In the genomic region with DNA sequence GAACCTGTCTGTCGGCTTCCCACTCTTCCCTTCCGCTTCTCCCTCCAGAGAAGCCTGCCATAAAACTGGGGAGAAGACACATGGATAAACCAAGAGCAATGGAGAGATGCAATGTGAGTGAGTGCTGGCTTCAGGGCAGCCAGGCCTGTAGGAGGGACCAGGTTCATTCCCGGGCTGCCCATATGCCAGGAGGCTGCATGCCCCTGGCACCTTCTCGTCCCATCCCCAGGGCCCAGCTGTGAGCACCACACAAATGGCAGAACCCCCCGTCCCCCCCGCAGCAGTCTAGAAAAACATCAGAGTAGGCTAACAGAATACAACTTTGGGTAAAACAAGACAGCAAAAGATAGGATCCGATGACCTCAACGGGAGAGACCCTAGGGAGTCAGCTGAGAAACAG, we compare ENCODE assay signal across 26 cellular contexts.
DNase-seq lines count a peak whose midpoint lies in the region; ATAC-seq, FAIRE-seq and TF ChIP-seq lines count a peak whose summit lies in the region.
"Had no signal": no experiment of that assay in that cellular context is flagged by ENCODE, and none has a peak within 500 bp of the region (broad histone marks: within the 10 kb centered on the region; RNA-seq: fewer than 3 reads in every experiment).

No MANE protein-coding gene starts in this region.

- H2BK120ac ChIP-seq in H1 (replicated peaks; ENCODE audit: low read depth, low read length) (no peak overlapping the region), neuronal stem cell (ENCODE audit: low read depth, low read length) (no peak overlapping the region)

- H3K4me1 ChIP-seq in H1 (replicated peaks in 1 of 4; ENCODE audit: control insufficient read depth in 3 of 4, insufficient read depth in 4 of 4, low read length in 3 of 4) = no peaks in the 10 kb centered on the region
- H3K4me1 ChIP-seq in neuronal stem cell (ENCODE audit: control insufficient read depth in 2 of 2, insufficient read depth in 1 of 2, low read depth in 1 of 2, low read length in 2 of 2) = peaks cover 0 to 10% of the 10 kb centered on the region in 2 donors
- no peaks in the 10 kb centered on the region for H3K4me1 ChIP-seq in vagina
- H3K4me1 ChIP-seq in esophagus squamous epithelium = no peaks in the 10 kb centered on the region
- H3K4me1 ChIP-seq: BLaER1 treated with 17β-estradiol and CSF1 and Interleukin-3, amounts not matched to agents 10 nM and 100 nM; Caco-2 had no signal

- H3K79me1 ChIP-seq in H1 (ENCODE audit: low read depth, low read length) (no peaks in the 10 kb centered on the region), neuronal stem cell (ENCODE audit: low read depth, low read length) (no peaks in the 10 kb centered on the region)

- H3K4me2 ChIP-seq in H1 (ENCODE audit: insufficient read depth in 1 of 2, low read depth in 2 of 2, low read length in 2 of 2) (no peak overlapping the region), neuronal stem cell (ENCODE audit: insufficient read depth, low read length, poor library complexity, severe bottlenecking) (no peak overlapping the region)
- H3K4me2 ChIP-seq: BLaER1 treated with 17β-estradiol and CSF1 and Interleukin-3, amounts not matched to agents 10 nM and 100 nM had no signal

- H2BK5ac ChIP-seq in H1 (ENCODE audit: low read depth, low read length) (no peak overlapping the region), neuronal stem cell (ENCODE audit: low read length) (no peak overlapping the region)

- no peaks in the 10 kb centered on the region for H3K9me3 Mint-ChIP-seq in endothelial cell (ENCODE audit: unreplicated experiment)
- H3K9me3 Mint-ChIP-seq: CD4-positive, alpha-beta T cell; CD8-positive, alpha-beta T cell had no signal

- H3K4ac ChIP-seq in H1 (replicated peaks; ENCODE audit: insufficient read length, low read depth, low read length) (no peak overlapping the region), neuronal stem cell (ENCODE audit: low read length) (no peak overlapping the region)

- peak overlapping the region; percentile 26 for H3K27ac Mint-ChIP-seq in endothelial cell (ENCODE audit: unreplicated experiment)
- H3K27ac Mint-ChIP-seq: B cell; CD4-positive, alpha-beta T cell; CD8-positive, alpha-beta T cell had no signal

- H3K9me3 ChIP-seq in H1 (ENCODE audit: insufficient read depth in 2 of 2, low read depth in 1 of 2, low read length in 1 of 2) (peaks cover 0 to 2% of the 10 kb centered on the region in 2 experiments; a peak in 1 of 4 replicates), neuronal stem cell (replicated peaks in 1 of 2; ENCODE audit: control insufficient read depth in 2 of 2, insufficient read depth in 1 of 2, low read depth in 1 of 2, low read length in 2 of 2) (peaks cover 0 to 4% of the 10 kb centered on the region in 2 donors), vagina (no peaks in the 10 kb centered on the region), esophagus squamous epithelium (no peaks in the 10 kb centered on the region)
- H3K9me3 ChIP-seq: Caco-2 had no signal

- peaks cover 3% of the 10 kb centered on the region for H3K36me3 Mint-ChIP-seq in endothelial cell (ENCODE audit: low read depth, unreplicated experiment)
- H3K36me3 Mint-ChIP-seq: CD8-positive, alpha-beta T cell had no signal

- peaks cover 4% of the 10 kb centered on the region for H3K27me3 Mint-ChIP-seq in endothelial cell (ENCODE audit: unreplicated experiment)
- H3K27me3 Mint-ChIP-seq: CD4-positive, alpha-beta T cell had no signal

- H2AFZ ChIP-seq in H1 (ENCODE audit: low read length) (no peak overlapping the region), neuronal stem cell (ENCODE audit: low read length) (no peak overlapping the region)

- H3K9ac ChIP-seq in H1 (replicated peaks in 1 of 4; ENCODE audit: extremely low read depth in 1 of 4, low read depth in 3 of 4, low read length in 3 of 4) = no peak overlapping the region
- H3K9ac ChIP-seq in neuronal stem cell (ENCODE audit: low read depth, low read length, poor library complexity) = no peak overlapping the region
- H3K9ac ChIP-seq: BLaER1 treated with 17β-estradiol and CSF1 and Interleukin-3, amounts not matched to agents 10 nM and 100 nM had no signal

- no peak overlapping the region for H4K5ac ChIP-seq in H1 (ENCODE audit: insufficient read length, low read depth, low read length)

- TF ChIP-seq EP300 in H1 (IDR thresholded peaks at IDR 0.05; ENCODE audit: borderline replicate concordance in 1 of 2, low read depth in 2 of 2, low read length in 2 of 2) = no peak

- H2BK12ac ChIP-seq in H1 (ENCODE audit: low read depth, low read length) (no peak overlapping the region), neuronal stem cell (ENCODE audit: low read length) (no peak overlapping the region)

- H3K18ac ChIP-seq in H1 (ENCODE audit: extremely low read depth, low read length) = no peak overlapping the region
- H3K18ac ChIP-seq in neuronal stem cell (ENCODE audit: low read length) = peak overlapping the region; percentile 63

- POLR2A ChIA-PET in H1 (lab: Charles Lee; ENCODE audit: partially characterized antibody) = no interaction called here

- H3K4me1 Mint-ChIP-seq in endothelial cell (ENCODE audit: unreplicated experiment) = no peaks in the 10 kb centered on the region
- H3K4me1 Mint-ChIP-seq: B cell had no signal

- no peak for TF ChIP-seq RAD21 in H1 (IDR thresholded peaks at IDR 0.05 in 1 of 2, conservative IDR thresholded peaks at IDR 0.05 in 1 of 2; ENCODE audit: low read depth in 2 of 2, low read length in 2 of 2)

- FAIRE-seq in H1 (lab: Jason Lieb, UNC) = no peak
- FAIRE-seq: A204.1, D721Med, G401.6, GM12878, GM12892, GM18507, GM19239 had no signal

- H4K91ac ChIP-seq in H1 (replicated peaks; ENCODE audit: insufficient read length, low read length) (no peak overlapping the region), neuronal stem cell (ENCODE audit: low read depth, low read length, poor library complexity) (no peak overlapping the region)

- no peak for TF ChIP-seq POLR2A in H1 (IDR thresholded peaks at IDR 0.05; ENCODE audit: control extremely low read depth in 1 of 2, low read depth in 2 of 2, low read length in 2 of 2)
- no peak for TF ChIP-seq POLR2A in vagina (IDR thresholded peaks at IDR 0.05)
- no peak for TF ChIP-seq POLR2A in esophagus squamous epithelium (IDR thresholded peaks at IDR 0.05)

- no peak overlapping the region for H3K14ac ChIP-seq in H1 (ENCODE audit: insufficient read length)
- no peak overlapping the region for H3K14ac ChIP-seq in neuronal stem cell (ENCODE audit: low read length)

- no peaks in the 10 kb centered on the region for H3K79me2 ChIP-seq in H1 (ENCODE audit: control insufficient read depth in 1 of 2, insufficient read depth in 2 of 2, low read length in 2 of 2)

- WGBS in H1 (ENCODE audit: extremely low coverage in 1 of 2, insufficient coverage in 1 of 2, insufficient read length in 1 of 2, insufficient replicate concordance in 2 of 2, low coverage in 1 of 2, low lambda C conversion rate in 2 of 2, missing lambda C conversion rate in 1 of 2), 2 experiments = 90% methylated on average over 8 of the region's 8 CpGs; no CpG with 5 or more reads in 1 of the 2 experiments
- WGBS in neuronal stem cell (ENCODE audit: extremely low coverage in 2 of 2, insufficient read length in 2 of 2, insufficient replicate concordance in 1 of 2), 2 donors = no CpG with 5 or more reads among the region's 8 CpGs
- 96 to 97% methylated on average over 5 to 6 of the region's 8 CpGs for WGBS in esophagus squamous epithelium, 2 donors

- TF ChIP-seq CTCF in H1 (IDR thresholded peaks at IDR 0.05; ENCODE audit: control extremely low read depth in 1 of 3, insufficient read depth in 1 of 3, low read depth in 1 of 3, low read length in 3 of 3) = no peak
- TF ChIP-seq CTCF in endothelial cell (IDR thresholded peaks at IDR 0.05; ENCODE audit: unreplicated experiment) = no peak
- no peak for TF ChIP-seq CTCF in vagina (IDR thresholded peaks at IDR 0.05)
- no peak for TF ChIP-seq CTCF in esophagus squamous epithelium (IDR thresholded peaks at IDR 0.05)

- H3K4me3 ChIP-seq in H1 (ENCODE audit: extremely low read depth in 1 of 4, insufficient read depth in 2 of 4, low read depth in 3 of 4, low read length in 4 of 4) (no peak overlapping the region), neuronal stem cell (ENCODE audit: low read length in 2 of 2) (peak overlapping the region in 1 of 2 donors; percentile 43), vagina (no peak overlapping the region), esophagus squamous epithelium (no peak overlapping the region)
- H3K4me3 ChIP-seq: BLaER1 treated with 17β-estradiol and CSF1 and Interleukin-3, amounts not matched to agents 10 nM and 100 nM; GM12878 had no signal

- CTCF ChIA-PET in H1 (lab: Charles Lee; ENCODE audit: partially characterized antibody) = no interaction called here

- H2AK5ac ChIP-seq in H1 (ENCODE audit: low read depth, low read length) (no peak overlapping the region), neuronal stem cell (ENCODE audit: low read depth, low read length) (no peak overlapping the region)

- ATAC-seq in Right ventricle myocardium inferior = no peak
- ATAC-seq in HG02763 (IDR thresholded peaks at IDR 0.05; ENCODE audit: unreplicated experiment) = no peak
- ATAC-seq: CD8-positive, alpha-beta T cell; GM12878 had no signal

- H3K27ac ChIP-seq in H1 (ENCODE audit: low read depth, low read length) = no peak overlapping the region
- no peak overlapping the region for H3K27ac ChIP-seq in neuronal stem cell (replicated peaks; ENCODE audit: low read length)
- no peak overlapping the region for H3K27ac ChIP-seq in vagina
- no peak overlapping the region for H3K27ac ChIP-seq in esophagus squamous epithelium
- H3K27ac ChIP-seq: BLaER1 treated with 17β-estradiol and CSF1 and Interleukin-3, amounts not matched to agents 10 nM and 100 nM; C4-2B had no signal

- H2BK20ac ChIP-seq in H1 (ENCODE audit: low read length) = no peak overlapping the region

- no peak overlapping the region for H3K4me3 Mint-ChIP-seq in endothelial cell (ENCODE audit: unreplicated experiment)
- H3K4me3 Mint-ChIP-seq: B cell; CD4-positive, alpha-beta T cell; CD8-positive, alpha-beta T cell had no signal

- H3K36me3 ChIP-seq in H1 (ENCODE audit: control insufficient read depth in 2 of 4, insufficient read depth in 4 of 4, low read length in 3 of 4) (no peaks in the 10 kb centered on the region), neuronal stem cell (replicated peaks in 1 of 2; ENCODE audit: control insufficient read depth in 2 of 2, insufficient read depth in 2 of 2, low read length in 2 of 2) (no peaks in the 10 kb centered on the region), vagina (no peaks in the 10 kb centered on the region), esophagus squamous epithelium (no peaks in the 10 kb centered on the region)
- H3K36me3 ChIP-seq: BLaER1 treated with 17β-estradiol and CSF1 and Interleukin-3, amounts not matched to agents 10 nM and 100 nM had no signal

- intact Hi-C loops in vagina (cut with DNase I) = no loop called here
- intact Hi-C loops in esophagus squamous epithelium (cut with DNase I) = no loop called here
- intact Hi-C loops in Right ventricle myocardium inferior (cut with DNase I) = no loop called here

- H3K23me2 ChIP-seq in H1 (ENCODE audit: low read depth, low read length) = no peaks in the 10 kb centered on the region

- no peak overlapping the region for H3K23ac ChIP-seq in H1 (ENCODE audit: insufficient read length)
- H3K23ac ChIP-seq in neuronal stem cell (ENCODE audit: low read depth, low read length, poor library complexity) = no peak overlapping the region

- H2BK15ac ChIP-seq in H1 (ENCODE audit: low read length) = no peak overlapping the region
- no peak overlapping the region for H2BK15ac ChIP-seq in neuronal stem cell (ENCODE audit: low read length)

- H4K8ac ChIP-seq in H1 (ENCODE audit: extremely low read depth, insufficient read depth, low read length) = no peak overlapping the region
- no peak overlapping the region for H4K8ac ChIP-seq in neuronal stem cell (ENCODE audit: low read depth, low read length)

- DNase-seq in H1 (ENCODE audit: low read depth in 1 of 2, low spot score in 2 of 2) (no peak), endothelial cell (ENCODE audit: low spot score) (no peak), neuronal stem cell (ENCODE audit: low spot score) (no peak), vagina (ENCODE audit: extremely low spot score in 2 of 2) (peak; percentile 31 to 52), hippocampal formation (lab: John Stamatoyannopoulos, UW) (no peak), esophagus squamous epithelium (lab: John Stamatoyannopoulos, UW) (no peak), Right ventricle myocardium inferior (ENCODE audit: missing footprints) (no peak)
- DNase-seq: 8988T; ACHN; Caco-2; Calu3; CD4-positive, alpha-beta T cell; CD8-positive, alpha-beta T cell; DMS79 treated with DMSO at 0.1 percent for 48 hours; GF-D8 had no signal

- no peaks in the 10 kb centered on the region for H4K20me1 ChIP-seq in H1 (replicated peaks in 1 of 2; ENCODE audit: control insufficient read depth in 1 of 2, insufficient read depth in 2 of 2, low read length in 2 of 2)
- H4K20me1 ChIP-seq: BLaER1 treated with 17β-estradiol and CSF1 and Interleukin-3, amounts not matched to agents 10 nM and 100 nM had no signal

- H3K56ac ChIP-seq in H1 (replicated peaks; ENCODE audit: insufficient read length, low read depth, low read length) = peak overlapping the region; percentile 30

- H3K27me3 ChIP-seq in H1 (replicated peaks in 1 of 4; ENCODE audit: control insufficient read depth in 3 of 4, extremely low read depth in 1 of 4, insufficient read depth in 3 of 4, low read length in 3 of 4) (0 out of 7 replicates have a peak, but pooled peaks cover 0 to 2% (median 0%) of the 10 kb centered on the region in 4 experiments), neuronal stem cell (ENCODE audit: control insufficient read depth in 3 of 3, insufficient read depth in 3 of 3, low read depth in 1 of 3, low read length in 3 of 3) (no peaks in the 10 kb centered on the region), vagina (no peaks in the 10 kb centered on the region), esophagus squamous epithelium (peaks cover 0 to 4% (median 0%) of the 10 kb centered on the region in 4 donors)
- H3K27me3 ChIP-seq: BLaER1 treated with 17β-estradiol and CSF1 and Interleukin-3, amounts not matched to agents 10 nM and 100 nM had no signal

Comparison
In these comparisons a context has a peak if more than half of its experiments do, and no peak if none do; other contexts are left out.
1. DNase-seq: peak in vagina (2 of 2); none in H1 (0 of 2), endothelial cell (single experiment), neuronal stem cell (single experiment), hippocampal formation (0 of 2), esophagus squamous epithelium (single experiment) and Right ventricle myocardium inferior (single experiment).